In genomic region chr10:119286983-119287612, GRCh38 we compare ENCODE assay signal across 1 cellular context.
TF ChIP-seq lines count a peak whose summit lies in the region.

No MANE protein-coding gene starts in this region.

TF ChIP-seq in H1, 55 proteins besides CTCF, POLR2A, EP300 and RAD21:
- no peak for TF ChIP-seq POU5F1 (IDR thresholded peaks at IDR 0.05; ENCODE audit: low read depth, low read length)
- TF ChIP-seq TAF1 (IDR thresholded peaks at IDR 0.05; ENCODE audit: low read depth, low read length): no peak
- TF ChIP-seq CBX8 (IDR thresholded peaks at IDR 0.05; ENCODE audit: borderline replicate concordance, low read depth, low read length): no peak
- no peak for TF ChIP-seq GTF2F1 (IDR thresholded peaks at IDR 0.05; ENCODE audit: borderline replicate concordance, low read depth, low read length)
- TF ChIP-seq RNF2 (IDR thresholded peaks at IDR 0.05; ENCODE audit: borderline replicate concordance, low read depth, low read length, missing control alignments, poor library complexity, severe bottlenecking): no peak
- no peak for TF ChIP-seq YY1 (IDR thresholded peaks at IDR 0.05; ENCODE audit: low read depth, low read length)
- TF ChIP-seq TEAD4 (IDR thresholded peaks at IDR 0.05; ENCODE audit: low read depth, low read length): no peak
- no peak for TF ChIP-seq TAF7 (optimal IDR thresholded peaks at IDR 0.05; ENCODE audit: borderline replicate concordance, low read depth, low read length)
- no peak for TF ChIP-seq SUZ12 (IDR thresholded peaks at IDR 0.05; ENCODE audit: low read length)
- no peak for TF ChIP-seq SP4 (IDR thresholded peaks at IDR 0.05; ENCODE audit: low read length)
